Comparison of ENCODE assay signal across 15 cellular contexts in genomic region chr4:177124436-177124835, GRCh38.
DNase-seq lines count a peak whose midpoint lies in the region; ATAC-seq and TF ChIP-seq lines count a peak whose summit lies in the region.
"Had no signal": no experiment of that assay in that cellular context is flagged by ENCODE, and none has a peak within 500 bp of the region (broad histone marks: within the 10 kb centered on the region; RNA-seq: fewer than 3 reads in every experiment).

No MANE protein-coding gene starts in this region.

- DNase-seq in SK-N-SH (no peak), adipocyte (ENCODE audit: low read depth) (no peak), foreskin keratinocyte (no peak), trophoblast cell (no peak), AML-193 (lab: John Stamatoyannopoulos, UW) (no peak), NCI-H526 treated with DMSO at 0.1 percent for 48 hours (lab: John Stamatoyannopoulos, UW) (no peak), NCI-H2107 treated with DMSO at 0.1 percent for 48 hours (lab: John Stamatoyannopoulos, UW; ENCODE audit: unreplicated experiment) (no peak)
- DNase-seq: C1 segment of cervical spinal cord; Calu3; CD4-positive, alpha-beta T cell; DMS 273 treated with DMSO at 0.1 percent for 48 hours; DMS79 had no signal

- no peak overlapping the region for H3K14ac ChIP-seq in trophoblast cell (ENCODE audit: low read length)

- peaks cover 2% of the 10 kb centered on the region for H3F3A ChIP-seq in SK-N-SH (replicated peaks; ENCODE audit: insufficient read depth)

- no peak overlapping the region for H3K23ac ChIP-seq in trophoblast cell (ENCODE audit: low read length)

- no peak overlapping the region for H4K91ac ChIP-seq in trophoblast cell (ENCODE audit: low read depth, low read length)

- H3K27ac ChIP-seq in SK-N-SH (ENCODE audit: low read depth in 2 of 2, low read length in 1 of 2), result no peak overlapping the region
- H3K27ac ChIP-seq in foreskin keratinocyte, result peak overlapping the region; percentile 31
- H3K27ac ChIP-seq in trophoblast cell (ENCODE audit: low read depth, low read length), result no peak overlapping the region
- H3K27ac ChIP-seq: 22Rv1 had no signal

- H2AFZ ChIP-seq in SK-N-SH (ENCODE audit: low read depth) (peak overlapping the region; percentile 73; the same call in 1 of the 2 replicates), trophoblast cell (ENCODE audit: insufficient read depth, low read length, poor library complexity) (no peak overlapping the region)

- no peaks in the 10 kb centered on the region for H3K27me3 ChIP-seq in SK-N-SH (ENCODE audit: insufficient read depth)
- no peaks in the 10 kb centered on the region for H3K27me3 ChIP-seq in adipocyte (replicated peaks; ENCODE audit: control insufficient read depth, insufficient read depth, low read length)
- no peaks in the 10 kb centered on the region for H3K27me3 ChIP-seq in foreskin keratinocyte
- no peaks in the 10 kb centered on the region for H3K27me3 ChIP-seq in trophoblast cell (ENCODE audit: insufficient read depth, low read length)

- H3K79me2 ChIP-seq in SK-N-SH (ENCODE audit: insufficient read depth), result no peaks in the 10 kb centered on the region
- no peaks in the 10 kb centered on the region for H3K79me2 ChIP-seq in trophoblast cell (ENCODE audit: control insufficient read depth, insufficient read depth, low read length, poor library complexity)

- 56% methylated on average over 3 of the region's 3 CpGs for WGBS in SK-N-SH (ENCODE audit: low lambda C conversion rate)
- WGBS in trophoblast cell (ENCODE audit: extremely low coverage, insufficient coverage, insufficient read length), result no CpG with 5 or more reads among the region's 3 CpGs

- CTCF ChIA-PET in SK-N-SH (lab: Yijun Ruan, JAX), result no interaction called here

- no peaks in the 10 kb centered on the region for H4K20me1 ChIP-seq in SK-N-SH (ENCODE audit: insufficient read depth)

- no peak overlapping the region for H2BK5ac ChIP-seq in trophoblast cell (ENCODE audit: low read depth, low read length, poor library complexity)

- no peaks in the 10 kb centered on the region for H3K79me1 ChIP-seq in trophoblast cell (ENCODE audit: low read length)

- H2AK5ac ChIP-seq in trophoblast cell (ENCODE audit: low read length), result no peak overlapping the region

- peaks cover 0 to 8% of the 10 kb centered on the region in 2 experiments for H3K36me3 ChIP-seq in SK-N-SH (replicated peaks in 1 of 2; ENCODE audit: control insufficient read depth in 1 of 2, insufficient read depth in 2 of 2, low read length in 1 of 2)
- H3K36me3 ChIP-seq in adipocyte (ENCODE audit: control insufficient read depth, insufficient read depth, low read length, severe bottlenecking), result no peaks in the 10 kb centered on the region
- no peaks in the 10 kb centered on the region for H3K36me3 ChIP-seq in trophoblast cell (ENCODE audit: control insufficient read depth in 1 of 2, insufficient read depth in 2 of 2, low read length in 2 of 2)

- ATAC-seq in SK-N-SH treated with all-trans-retinoic acid at 6 μM for 48 hours (no peak), foreskin keratinocyte (no peak)
- ATAC-seq: HCT116 had no signal

- H3K4me1 ChIP-seq in SK-N-SH (ENCODE audit: control insufficient read depth in 1 of 2, insufficient read depth in 2 of 2, low read depth in 1 of 2, low read length in 1 of 2) (no peaks in the 10 kb centered on the region), adipocyte (ENCODE audit: control insufficient read depth, insufficient read depth, low read length) (peaks cover 33% of the 10 kb centered on the region), foreskin keratinocyte (peaks cover 59% of the 10 kb centered on the region), trophoblast cell (ENCODE audit: control insufficient read depth in 1 of 2, insufficient read depth in 2 of 2, low read length in 2 of 2) (no peaks in the 10 kb centered on the region)

- peak overlapping the region; percentile 58 for H2BK12ac ChIP-seq in trophoblast cell (ENCODE audit: low read length)

- H3K9ac ChIP-seq in SK-N-SH (no peak overlapping the region), adipocyte (ENCODE audit: low read length) (peak overlapping the region; percentile 67), trophoblast cell (ENCODE audit: low read length) (no peak overlapping the region)

- no peak overlapping the region for H3K18ac ChIP-seq in trophoblast cell (ENCODE audit: low read length)

- H3K9me3 ChIP-seq in SK-N-SH, result peaks cover 19% of the 10 kb centered on the region
- H3K9me3 ChIP-seq in adipocyte (ENCODE audit: control insufficient read depth, low read length), result peaks cover 26% of the 10 kb centered on the region
- no peaks in the 10 kb centered on the region for H3K9me3 ChIP-seq in trophoblast cell (ENCODE audit: insufficient read depth, low read depth, low read length)

- H3K4ac ChIP-seq in trophoblast cell (ENCODE audit: low read depth, low read length), result no peak overlapping the region

- TF ChIP-seq CTCF in SK-N-SH (IDR thresholded peaks at IDR 0.05), result no peak
- TF ChIP-seq CTCF in foreskin keratinocyte (conservative IDR thresholded peaks at IDR 0.05), result no peak

- no peak for TF ChIP-seq EP300 in SK-N-SH (IDR thresholded peaks at IDR 0.05; ENCODE audit: borderline replicate concordance in 1 of 2, low read depth in 1 of 2, low read length in 1 of 2)

- H4K8ac ChIP-seq in trophoblast cell (ENCODE audit: low read depth, low read length), result no peak overlapping the region

- POLR2A ChIA-PET in SK-N-SH (lab: Yijun Ruan, JAX), result no interaction called here

- no peaks in the 10 kb centered on the region for H3K9me2 ChIP-seq in SK-N-SH

- H2BK120ac ChIP-seq in trophoblast cell (ENCODE audit: insufficient read depth, low read length, poor library complexity), result no peak overlapping the region

- TF ChIP-seq RAD21 in SK-N-SH (IDR thresholded peaks at IDR 0.05; ENCODE audit: low read length), result no peak

- H3K4me3 ChIP-seq in SK-N-SH (ENCODE audit: low read depth in 2 of 2, low read length in 1 of 2) (no peak overlapping the region), adipocyte (ENCODE audit: low read length) (peak overlapping the region; percentile 21), trophoblast cell (ENCODE audit: low read depth, low read length) (no peak overlapping the region)

- H3K4me2 ChIP-seq in SK-N-SH, result no peak overlapping the region
- H3K4me2 ChIP-seq in trophoblast cell (ENCODE audit: low read length), result no peak overlapping the region

- no peak overlapping the region for H4K12ac ChIP-seq in trophoblast cell (ENCODE audit: low read depth, low read length)

TF ChIP-seq in SK-N-SH, 30 proteins besides CTCF, POLR2A, EP300 and RAD21 (continues in another document):
- TF ChIP-seq RXRA (IDR thresholded peaks at IDR 0.05; ENCODE audit: borderline replicate concordance, low read depth), result no peak
- no peak for TF ChIP-seq MAX (IDR thresholded peaks at IDR 0.05; ENCODE audit: low read depth)
- TF ChIP-seq CHD2 (IDR thresholded peaks at IDR 0.05; ENCODE audit: low read length, partially characterized antibody), result no peak
- TF ChIP-seq MEF2A (IDR thresholded peaks at IDR 0.05; ENCODE audit: borderline replicate concordance, low read depth), result no peak
- no peak for TF ChIP-seq FOSL2 (IDR thresholded peaks at IDR 0.05; ENCODE audit: borderline replicate concordance, low read depth)
- TF ChIP-seq ZBTB33 (IDR thresholded peaks at IDR 0.05; ENCODE audit: borderline replicate concordance, low read depth), result no peak
- no peak for TF ChIP-seq MXI1 (IDR thresholded peaks at IDR 0.05; ENCODE audit: low read depth, low read length)

TF ChIP-seq in SK-N-SH treated with all-trans-retinoic acid at 6 μM for 48 hours, 23 proteins besides CTCF, POLR2A, EP300 and RAD21 (continues in another document):
- TF ChIP-seq PPARA (CRISPR knock-in tag; IDR thresholded peaks at IDR 0.05; ENCODE audit: borderline replicate concordance) (no peak), PATZ1 (CRISPR knock-in tag; IDR thresholded peaks at IDR 0.05; ENCODE audit: borderline replicate concordance) (no peak), TOX (CRISPR knock-in tag; IDR thresholded peaks at IDR 0.05; ENCODE audit: borderline replicate concordance) (no peak), ARNTL (CRISPR knock-in tag; IDR thresholded peaks at IDR 0.05; ENCODE audit: borderline replicate concordance, low read depth) (no peak), ZNF565 (CRISPR knock-in tag; conservative IDR thresholded peaks at IDR 0.05; ENCODE audit: low read depth) (no peak), ZNF70 (CRISPR knock-in tag; IDR thresholded peaks at IDR 0.05) (no peak)
